In genomic region chrX:65588795-65589194, GRCh38 we compare ENCODE assay signal across 21 cellular contexts. TPM values are rescaled to one million over a fixed set of nuclear protein-coding genes. Genes with fewer than 3 reads are reported as not detected.
DNase-seq lines count a peak whose midpoint lies in the region; ATAC-seq and TF ChIP-seq lines count a peak whose summit lies in the region.
"Had no signal": no experiment of that assay in that cellular context is flagged by ENCODE, and none has a peak within 500 bp of the region (broad histone marks: within the 10 kb centered on the region; RNA-seq: fewer than 3 reads in every experiment).

No MANE protein-coding gene starts in this region.

- H3K27me3 ChIP-seq in right atrium auricular region (no peaks in the 10 kb centered on the region), gastroesophageal sphincter (no peaks in the 10 kb centered on the region), vagina (no peaks in the 10 kb centered on the region)

- intact Hi-C loops in left cardiac atrium (cut with DNase I) = no loop called here
- intact Hi-C loops in sciatic nerve (cut with DNase I) = loop anchor here (10.0 kb wide), 1 partner anchor 396 kb away; no protein-coding TSS in a partner anchor
- intact Hi-C loops in vagina (cut with DNase I) = loop anchor here (10.0 kb wide), 1 partner anchor 396 kb away; no protein-coding TSS in a partner anchor

- TF ChIP-seq POLR2A in gastroesophageal sphincter (IDR thresholded peaks at IDR 0.05) = no peak
- no peak for TF ChIP-seq POLR2A in vagina (IDR thresholded peaks at IDR 0.05)

- no peaks in the 10 kb centered on the region for H3K36me3 ChIP-seq in right atrium auricular region
- no peaks in the 10 kb centered on the region for H3K36me3 ChIP-seq in gastroesophageal sphincter
- no peaks in the 10 kb centered on the region for H3K36me3 ChIP-seq in vagina
- H3K36me3 ChIP-seq: spleen had no signal

- TF ChIP-seq CTCF in right atrium auricular region (IDR thresholded peaks at IDR 0.05) (no peak), gastroesophageal sphincter (IDR thresholded peaks at IDR 0.05) (no peak), vagina (IDR thresholded peaks at IDR 0.05) (no peak)

- no peak for TF ChIP-seq EP300 in gastroesophageal sphincter (IDR thresholded peaks at IDR 0.05)

- H3K9me3 ChIP-seq in right atrium auricular region (no peaks in the 10 kb centered on the region), gastroesophageal sphincter (no peaks in the 10 kb centered on the region), vagina (no peaks in the 10 kb centered on the region)
- H3K9me3 ChIP-seq: Caco-2, spleen had no signal

- H3K4me1 ChIP-seq in right atrium auricular region = peaks cover 0 to 7% of the 10 kb centered on the region in 2 donors
- H3K4me1 ChIP-seq in gastroesophageal sphincter = peaks cover 0 to 11% (median 0%) of the 10 kb centered on the region in 3 donors
- H3K4me1 ChIP-seq in vagina = no peaks in the 10 kb centered on the region
- H3K4me1 ChIP-seq: Caco-2 had no signal

- ATAC-seq in left cardiac atrium (no peak), gastroesophageal sphincter (no peak), sciatic nerve (peak; percentile 6), GM19023 (IDR thresholded peaks at IDR 0.05; ENCODE audit: unreplicated experiment) (no peak)
- ATAC-seq: activated CD8-positive, alpha-beta memory T cell treated with anti-CD3 and anti-CD28 coated beads, Interleukin-2, amount 10 ng/mL, durations not matched to agents 7 days and 5 days; Panc1 had no signal

- WGBS in gastroesophageal sphincter (ENCODE audit: low coverage in 1 of 2), 2 donors = no CpG with 5 or more reads among the region's 1 CpG

- H3K27ac ChIP-seq in right atrium auricular region (peak overlapping the region; percentile 35 to 40), gastroesophageal sphincter (peak overlapping the region in 3 of 4 donors; percentile 43 to 68 (median 49)), vagina (peak overlapping the region; percentile 71)
- H3K27ac ChIP-seq: VCaP had no signal

- peak overlapping the region in 1 of 2 donors; percentile 17 for H3K4me3 ChIP-seq in right atrium auricular region
- peak overlapping the region in 1 of 2 donors; percentile 28 for H3K4me3 ChIP-seq in gastroesophageal sphincter
- H3K4me3 ChIP-seq in vagina = peak overlapping the region; percentile 13 to 35

- DNase-seq in right atrium auricular region (ENCODE audit: low spot score) = no peak
- no peak for DNase-seq in left cardiac atrium
- no peak for DNase-seq in sciatic nerve (ENCODE audit: low spot score)
- peak in 1 of 2 donors; percentile 77 for DNase-seq in vagina (ENCODE audit: extremely low spot score in 2 of 2)
- DNase-seq in DMS153 treated with DMSO at 0.1 percent for 48 hours (lab: John Stamatoyannopoulos, UW; ENCODE audit: unreplicated experiment) = no peak
- no peak for DNase-seq in SHP77 (lab: John Stamatoyannopoulos, UW)
- DNase-seq: activated CD4-positive, alpha-beta T cell treated with anti-CD3 and anti-CD28 coated beads, Interleukin-2, amount 10 ng/mL, durations not matched to agents 7 days and 5 days; activated CD8-positive, alpha-beta memory T cell treated with anti-CD3 and anti-CD28 coated beads, Interleukin-2, amount 10 ng/mL, durations not matched to agents 7 days and 5 days; Caco-2; cerebellar nuclear complex; NCI-H1436; NCI-H2107; spleen; stimulated activated CD4-positive, alpha-beta T cell treated with anti-CD3 and anti-CD28 coated beads, Interleukin-4, amount 100 ng/mL, for 1 hour; stimulated activated naive CD4-positive, alpha-beta T cell; T-helper 2 cell; trophoblast cell had no signal

RNA-seq across cellular contexts. Expression of gene LAS1L, which starts 54.2 kb away (rescaled TPM):
- 10 to 100 TPM in 1 of 2 donors, 1 to 10 TPM in 1; 7.9 to 11.1 TPM for total RNA-seq in right atrium auricular region
- 10 to 100 TPM; 15.2 to 15.3 TPM for total RNA-seq in left cardiac atrium
- total RNA-seq in gastroesophageal sphincter = 10 to 100 TPM; 21.3 to 30.3 (median 21.9) TPM
- total RNA-seq in sciatic nerve = 35.0 TPM
- 17.9 TPM for total RNA-seq in vagina

Comparison
In these comparisons a context has a peak if more than half of its experiments do, and no peak if none do; other contexts are left out.
1. intact Hi-C loops: an anchor here in sciatic nerve (10.0 kb wide) and vagina (10.0 kb wide); none called in left cardiac atrium.